ENCODE assay signal across 8 cellular contexts in genomic region chr1:26900815-26901511, GRCh38. TPM values are rescaled to one million over a fixed set of nuclear protein-coding genes. Genes with fewer than 3 reads are reported as not detected.
DNase-seq lines count a peak whose midpoint lies in the region; ATAC-seq and TF ChIP-seq lines count a peak whose summit lies in the region.

No MANE protein-coding gene starts in this region.

- H3K27me3 ChIP-seq in CD8-positive, alpha-beta T cell (ENCODE audit: insufficient read depth, low read length), result no peaks in the 10 kb centered on the region
- no peaks in the 10 kb centered on the region for H3K27me3 ChIP-seq in neuronal stem cell (ENCODE audit: control insufficient read depth in 3 of 3, insufficient read depth in 3 of 3, low read depth in 1 of 3, low read length in 3 of 3)

- H3K36me3 ChIP-seq in CD8-positive, alpha-beta T cell (ENCODE audit: insufficient read depth, low read length), result peaks cover 11% of the 10 kb centered on the region
- peaks cover 1 to 19% of the 10 kb centered on the region in 2 donors for H3K36me3 ChIP-seq in neuronal stem cell (replicated peaks in 1 of 2; ENCODE audit: control insufficient read depth in 2 of 2, insufficient read depth in 2 of 2, low read length in 2 of 2)

- POLR2A ChIA-PET in CD8-positive, alpha-beta T cell (lab: Charles Lee), result interaction anchor here (1.0 to 3.0 kb wide), 14 partner anchors 8 to 904 kb away, joined by 3 to 44 read pairs (median 6); partner anchors contain the start of genes DHDDS, GPN2, NUDC and PAFAH2

- DNase-seq in CD8-positive, alpha-beta T cell, result no peak
- peak; percentile 26 for DNase-seq in NCI-H128 (lab: John Stamatoyannopoulos, UW; ENCODE audit: unreplicated experiment)
- DNase-seq in effector memory CD8-positive, alpha-beta T cell, result no peak
- no peak for DNase-seq in neuronal stem cell (ENCODE audit: low spot score)
- DNase-seq in dermis blood vessel endothelial cell, result no peak
- no peak for DNase-seq in activated CD4-positive, CD25-positive, alpha-beta regulatory T cell treated with anti-CD3 and anti-CD28 coated beads, Interleukin-2, amount 50 U/mL, for 72 hours
- DNase-seq in NK-92 treated with Interleukin-12 subunit alpha and Interleukin-12 subunit beta, amount 100 ng/mL, for 24 hours (lab: John Stamatoyannopoulos, UW), result no peak

- H2AFZ ChIP-seq in neuronal stem cell (ENCODE audit: low read length), result peak overlapping the region; percentile 84

- H3K27ac Mint-ChIP-seq in CD8-positive, alpha-beta T cell, result peak overlapping the region; percentile 95
- H3K27ac Mint-ChIP-seq in effector memory CD8-positive, alpha-beta T cell, result peak overlapping the region; percentile 98 to 99

- H3K27me3 Mint-ChIP-seq in CD8-positive, alpha-beta T cell (ENCODE audit: low read depth), result no peaks in the 10 kb centered on the region
- H3K27me3 Mint-ChIP-seq in effector memory CD8-positive, alpha-beta T cell, result no peaks in the 10 kb centered on the region

- peak overlapping the region; percentile 52 for H3K4me2 ChIP-seq in neuronal stem cell (ENCODE audit: insufficient read depth, low read length, poor library complexity, severe bottlenecking)

- H3K9me3 ChIP-seq in CD8-positive, alpha-beta T cell (ENCODE audit: low read length), result no peaks in the 10 kb centered on the region
- no peaks in the 10 kb centered on the region for H3K9me3 ChIP-seq in neuronal stem cell (replicated peaks in 1 of 2; ENCODE audit: control insufficient read depth in 2 of 2, insufficient read depth in 1 of 2, low read depth in 1 of 2, low read length in 2 of 2)

- intact Hi-C loops in CD8-positive, alpha-beta T cell (cut with DNase I, micrococcal nuclease), result loop anchor here (1.0 kb wide), 3 partner anchors 11 to 36 kb away; partner anchors contain the start of genes GPN2 (in 2 of the 2) and NUDC (in 2 of the 2)

- ATAC-seq in CD8-positive, alpha-beta T cell, result no peak
- ATAC-seq in effector memory CD8-positive, alpha-beta T cell (replicated peaks), result no peak
- ATAC-seq in GM21381 (IDR thresholded peaks at IDR 0.05; ENCODE audit: unreplicated experiment), result no peak

- H4K8ac ChIP-seq in neuronal stem cell (ENCODE audit: low read depth, low read length), result no peak overlapping the region

- CTCF ChIA-PET in CD8-positive, alpha-beta T cell (lab: Charles Lee), result interaction anchor here (1.1 to 1.3 kb wide), 4 partner anchors 11 to 113 kb away, joined by 3 to 4 read pairs (median 3); partner anchors contain the start of genes GPN2 and PIGV

- TF ChIP-seq CTCF in CD8-positive, alpha-beta T cell (IDR thresholded peaks at IDR 0.05), result no peak

- H3K27ac ChIP-seq in CD8-positive, alpha-beta T cell (ENCODE audit: low read depth, low read length), result peak overlapping the region; percentile 70
- no peak overlapping the region for H3K27ac ChIP-seq in neuronal stem cell (replicated peaks; ENCODE audit: low read length)

- H3K4me3 Mint-ChIP-seq in CD8-positive, alpha-beta T cell, result peak overlapping the region; percentile 89
- peak overlapping the region; percentile 94 for H3K4me3 Mint-ChIP-seq in effector memory CD8-positive, alpha-beta T cell

- H3K9ac ChIP-seq in neuronal stem cell (ENCODE audit: low read depth, low read length, poor library complexity), result no peak overlapping the region

- peaks cover 26% of the 10 kb centered on the region for H3K4me1 Mint-ChIP-seq in CD8-positive, alpha-beta T cell (ENCODE audit: low read depth)
- peaks cover 21 to 27% of the 10 kb centered on the region in 2 donors for H3K4me1 Mint-ChIP-seq in effector memory CD8-positive, alpha-beta T cell (ENCODE audit: low read depth in 2 of 2)

- no peak overlapping the region for H2BK15ac ChIP-seq in neuronal stem cell (ENCODE audit: low read length)

- no CpG with 5 or more reads among the region's 18 CpGs for WGBS in neuronal stem cell (ENCODE audit: extremely low coverage in 2 of 2, insufficient read length in 2 of 2, insufficient replicate concordance in 1 of 2), 2 donors

- no peaks in the 10 kb centered on the region for H3K9me3 Mint-ChIP-seq in CD8-positive, alpha-beta T cell
- no peaks in the 10 kb centered on the region for H3K9me3 Mint-ChIP-seq in effector memory CD8-positive, alpha-beta T cell

- H4K91ac ChIP-seq in neuronal stem cell (ENCODE audit: low read depth, low read length, poor library complexity), result no peak overlapping the region

- H3K4ac ChIP-seq in neuronal stem cell (ENCODE audit: low read length), result no peak overlapping the region

- peak overlapping the region; percentile 65 for H3K4me3 ChIP-seq in CD8-positive, alpha-beta T cell (ENCODE audit: low read depth, low read length)
- H3K4me3 ChIP-seq in neuronal stem cell (ENCODE audit: low read length in 2 of 2), result peak overlapping the region in 1 of 2 donors; percentile 86

- H2BK5ac ChIP-seq in neuronal stem cell (ENCODE audit: low read length), result no peak overlapping the region

- no peak overlapping the region for H2BK12ac ChIP-seq in neuronal stem cell (ENCODE audit: low read length)

- H3K79me1 ChIP-seq in neuronal stem cell (ENCODE audit: low read depth, low read length), result peaks cover 4% of the 10 kb centered on the region

- H3K23ac ChIP-seq in neuronal stem cell (ENCODE audit: low read depth, low read length, poor library complexity), result no peak overlapping the region

- no peak overlapping the region for H3K18ac ChIP-seq in neuronal stem cell (ENCODE audit: low read length)

- peaks cover 24% of the 10 kb centered on the region for H3K36me3 Mint-ChIP-seq in CD8-positive, alpha-beta T cell
- peaks cover 51% of the 10 kb centered on the region for H3K36me3 Mint-ChIP-seq in effector memory CD8-positive, alpha-beta T cell (ENCODE audit: insufficient read depth)

- no peak overlapping the region for H2BK120ac ChIP-seq in neuronal stem cell (ENCODE audit: low read depth, low read length)

- H2AK5ac ChIP-seq in neuronal stem cell (ENCODE audit: low read depth, low read length), result no peak overlapping the region

- H3K4me1 ChIP-seq in CD8-positive, alpha-beta T cell (ENCODE audit: insufficient read depth, low read length), result peaks cover 18% of the 10 kb centered on the region
- peaks cover 0 to 3% of the 10 kb centered on the region in 2 donors for H3K4me1 ChIP-seq in neuronal stem cell (ENCODE audit: control insufficient read depth in 2 of 2, insufficient read depth in 1 of 2, low read depth in 1 of 2, low read length in 2 of 2)

- H3K14ac ChIP-seq in neuronal stem cell (ENCODE audit: low read length), result no peak overlapping the region

RNA-seq across cellular contexts. Expression of gene GPATCH3, which starts 0.7 kb away (rescaled TPM):
- total RNA-seq in CD8-positive, alpha-beta T cell, result 10 to 100 TPM; 47.8 to 47.9 TPM
- polyA plus RNA-seq in neuronal stem cell (2013, experiment 1 of 2), result 7.7 TPM
- polyA plus RNA-seq in neuronal stem cell (2013, experiment 2 of 2), result 8.2 TPM
- 10.7 and 11.2 TPM in 2 replicates for total RNA-seq in dermis blood vessel endothelial cell

RNA-seq across cellular contexts. Expression of gene GPN2, which starts 10.9 kb away (rescaled TPM):
- total RNA-seq in CD8-positive, alpha-beta T cell, result 10 to 100 TPM; 35.1 to 37.4 TPM
- polyA plus RNA-seq in neuronal stem cell (2013, experiment 1 of 2), result 9.7 TPM
- polyA plus RNA-seq in neuronal stem cell (2013, experiment 2 of 2), result 11.6 TPM
- total RNA-seq in dermis blood vessel endothelial cell, result 9.4 and 10.7 TPM in 2 replicates

RNA-seq across cellular contexts. Expression of gene NR0B2, which starts 12.8 kb away (rescaled TPM):
- total RNA-seq in CD8-positive, alpha-beta T cell, result not detected
- not detected for polyA plus RNA-seq in neuronal stem cell (2013, experiment 1 of 2)
- 0.03 TPM for polyA plus RNA-seq in neuronal stem cell (2013, experiment 2 of 2)
- not detected in 2 replicates for total RNA-seq in dermis blood vessel endothelial cell

RNA-seq across cellular contexts. Expression of gene NUDC, which starts 20.6 kb away (rescaled TPM):
- 10 to 100 TPM; 51.9 to 55.0 TPM for total RNA-seq in CD8-positive, alpha-beta T cell
- 59.8 TPM for polyA plus RNA-seq in neuronal stem cell (2013, experiment 1 of 2)
- polyA plus RNA-seq in neuronal stem cell (2013, experiment 2 of 2), result 57.4 TPM
- total RNA-seq in dermis blood vessel endothelial cell, result 20.4 and 33.3 TPM in 2 replicates

RNA-seq across cellular contexts. Expression of gene SFN, which starts 38.0 kb away (rescaled TPM):
- total RNA-seq in CD8-positive, alpha-beta T cell, result 1 to 10 TPM; 1.1 TPM
- polyA plus RNA-seq in neuronal stem cell (2013, experiment 1 of 2), result 1.9 TPM
- 2.1 TPM for polyA plus RNA-seq in neuronal stem cell (2013, experiment 2 of 2)
- total RNA-seq in dermis blood vessel endothelial cell, result 0.51 and 0.70 TPM in 2 replicates
